In genomic region chr19:54616840-54617560, GRCh38 we compare ENCODE assay signal across 9 cellular contexts. TPM values are rescaled to one million over a fixed set of nuclear protein-coding genes. Genes with fewer than 3 reads are reported as not detected.
DNase-seq lines count a peak whose midpoint lies in the region; ATAC-seq, FAIRE-seq and TF ChIP-seq lines count a peak whose summit lies in the region.
"Had no signal": no experiment of that assay in that cellular context is flagged by ENCODE, and none has a peak within 500 bp of the region (broad histone marks: within the 10 kb centered on the region; RNA-seq: fewer than 3 reads in every experiment).

No MANE protein-coding gene starts in this region.

- H3K9me3 Mint-ChIP-seq in CD8-positive, alpha-beta memory T cell, result peaks cover 0 to 5% (median 2%) of the 10 kb centered on the region in 5 donors

- H3K4me3 ChIP-seq in CD8-positive, alpha-beta memory T cell (ENCODE audit: low read length), result no peak overlapping the region
- H3K4me3 ChIP-seq in Peyer's patch, result peak overlapping the region in 3 of 4 donors; percentile 7 to 20 (median 17)
- no peak overlapping the region for H3K4me3 ChIP-seq in small intestine (ENCODE audit: low read depth in 1 of 2, low read length in 2 of 2)
- no peak overlapping the region for H3K4me3 ChIP-seq in effector memory CD4-positive, alpha-beta T cell (ENCODE audit: insufficient read depth, low read depth, low read length, poor library complexity, severe bottlenecking)

- H3K4me1 Mint-ChIP-seq in CD8-positive, alpha-beta memory T cell, result peaks cover 0 to 1% (median 0%) of the 10 kb centered on the region in 3 donors

- CTCF ChIA-PET in CD8-positive, alpha-beta memory T cell (lab: Charles Lee), result no interaction called here

- no peak for DNase-seq in CD8-positive, alpha-beta memory T cell
- DNase-seq in Peyer's patch (peak in 2 of 3 donors; percentile 40 to 61), small intestine (no peak), foreskin melanocyte (no peak), posterior vena cava (ENCODE audit: low spot score) (no peak)
- no peak for DNase-seq in effector memory CD4-positive, alpha-beta T cell

- no peaks in the 10 kb centered on the region for H3K36me3 ChIP-seq in CD8-positive, alpha-beta memory T cell (ENCODE audit: insufficient read depth, low read length)
- H3K36me3 ChIP-seq in Peyer's patch (no peaks in the 10 kb centered on the region), small intestine (ENCODE audit: control insufficient read depth in 2 of 2, insufficient read depth in 2 of 2, low read length in 2 of 2) (no peaks in the 10 kb centered on the region)
- H3K36me3 ChIP-seq in effector memory CD4-positive, alpha-beta T cell (ENCODE audit: control insufficient read depth, insufficient read depth, low read length), result no peaks in the 10 kb centered on the region

- intact Hi-C loops in posterior vena cava (cut with DNase I), result no loop called here

- FAIRE-seq in small intestine (lab: Jason Lieb, UNC), result no peak

- no peak for TF ChIP-seq CTCF in Peyer's patch (IDR thresholded peaks at IDR 0.05)

- peaks cover 2 to 5% of the 10 kb centered on the region in 2 donors for H3K27me3 Mint-ChIP-seq in CD8-positive, alpha-beta memory T cell

- POLR2A ChIA-PET in CD8-positive, alpha-beta memory T cell (lab: Charles Lee), result interaction anchor here (0.7 kb wide), 1 partner anchor 52 kb away, joined by 8 read pairs; no protein-coding TSS in a partner anchor

- 42 to 63% (median 57%) methylated on average over 5 of the region's 5 CpGs for WGBS in small intestine, 3 donors

- H3K4me1 ChIP-seq in CD8-positive, alpha-beta memory T cell (ENCODE audit: insufficient read depth, low read length), result no peaks in the 10 kb centered on the region
- H3K4me1 ChIP-seq in Peyer's patch (peaks cover 0 to 5% (median 0%) of the 10 kb centered on the region in 4 donors), small intestine (ENCODE audit: control insufficient read depth in 2 of 2, insufficient read depth in 1 of 2, low read depth in 1 of 2, low read length in 1 of 2) (no peaks in the 10 kb centered on the region)
- no peaks in the 10 kb centered on the region for H3K4me1 ChIP-seq in effector memory CD4-positive, alpha-beta T cell (ENCODE audit: control insufficient read depth, insufficient read depth, low read length, poor library complexity, severe bottlenecking)

- H3K27ac ChIP-seq in CD8-positive, alpha-beta memory T cell (ENCODE audit: low read depth, low read length), result no peak overlapping the region
- H3K27ac ChIP-seq in Peyer's patch (peak overlapping the region in 2 of 4 donors; percentile 55 to 61), small intestine (ENCODE audit: low read depth in 1 of 2, low read length in 1 of 2) (peak overlapping the region in 1 of 2 donors; percentile 78)
- H3K27ac ChIP-seq in effector memory CD4-positive, alpha-beta T cell (ENCODE audit: insufficient read depth, low read length, poor library complexity, severe bottlenecking), result no peak overlapping the region

- peak overlapping the region in 6 of 8 donors; percentile 25 to 75 (median 57) for H3K27ac Mint-ChIP-seq in CD8-positive, alpha-beta memory T cell

- H3K27me3 ChIP-seq in CD8-positive, alpha-beta memory T cell (ENCODE audit: insufficient read depth, low read length, poor library complexity, severe bottlenecking), result no peaks in the 10 kb centered on the region
- H3K27me3 ChIP-seq in Peyer's patch (no peaks in the 10 kb centered on the region), small intestine (ENCODE audit: control insufficient read depth in 2 of 2, insufficient read depth in 2 of 2, low read length in 2 of 2) (no peaks in the 10 kb centered on the region)
- H3K27me3 ChIP-seq in effector memory CD4-positive, alpha-beta T cell (replicated peaks; ENCODE audit: control insufficient read depth, insufficient read depth, low read length, poor library complexity, severe bottlenecking), result no peaks in the 10 kb centered on the region

- no peaks in the 10 kb centered on the region for H3K9me3 ChIP-seq in CD8-positive, alpha-beta memory T cell (ENCODE audit: low read length)
- H3K9me3 ChIP-seq in Peyer's patch, result no peaks in the 10 kb centered on the region
- no peaks in the 10 kb centered on the region for H3K9me3 ChIP-seq in small intestine (ENCODE audit: control insufficient read depth, low read depth)
- no peaks in the 10 kb centered on the region for H3K9me3 ChIP-seq in effector memory CD4-positive, alpha-beta T cell (ENCODE audit: control insufficient read depth, low read length)

- peak overlapping the region in 5 of 7 donors; percentile 64 to 91 (median 73) for H3K4me3 Mint-ChIP-seq in CD8-positive, alpha-beta memory T cell

- ATAC-seq in GM19035 (IDR thresholded peaks at IDR 0.05; ENCODE audit: unreplicated experiment) (peak; percentile 84), HG02870 (IDR thresholded peaks at IDR 0.05; ENCODE audit: unreplicated experiment) (peak; percentile 85)
- ATAC-seq: naive thymus-derived CD8-positive, alpha-beta T cell had no signal

- no peaks in the 10 kb centered on the region for H3K36me3 Mint-ChIP-seq in CD8-positive, alpha-beta memory T cell
- H3K36me3 Mint-ChIP-seq: naive thymus-derived CD8-positive, alpha-beta T cell had no signal

- TF ChIP-seq POLR2A in Peyer's patch (IDR thresholded peaks at IDR 0.05), result no peak

RNA-seq across cellular contexts. Expression of gene LILRB1, which starts 13.3 kb away (rescaled TPM):
- total RNA-seq in CD8-positive, alpha-beta memory T cell, result 1 to 10 TPM; 1.0 to 1.3 TPM
- 3.9 TPM for polyA plus RNA-seq in CD8-positive, alpha-beta memory T cell
- total RNA-seq in Peyer's patch (10 to 100 TPM in 1 of 4 donors, 1 to 10 TPM in 3; 1.3 to 30.5 (median 3.5) TPM), posterior vena cava (1 to 10 TPM; 4.7 to 8.2 TPM)
- polyA plus RNA-seq in small intestine, result 1 to 10 TPM in 1 of 3 donors, under 1 TPM in 2; 0.45 to 2.8 (median 0.81) TPM

RNA-seq across cellular contexts. Expression of gene LILRA1, which starts 23.6 kb away (rescaled TPM):
- not detected for total RNA-seq in CD8-positive, alpha-beta memory T cell
- not detected for polyA plus RNA-seq in CD8-positive, alpha-beta memory T cell
- total RNA-seq in Peyer's patch, result not detected
- under 1 TPM; 0.22 to 0.54 (median 0.30) TPM for polyA plus RNA-seq in small intestine
- 1 to 10 TPM; 1.7 to 1.8 TPM for total RNA-seq in posterior vena cava
- total RNA-seq: naive thymus-derived CD8-positive, alpha-beta T cell had no signal

RNA-seq across cellular contexts. Expression of gene LILRA2, which starts 43.4 kb away (rescaled TPM):
- total RNA-seq in CD8-positive, alpha-beta memory T cell, result not detected
- polyA plus RNA-seq in CD8-positive, alpha-beta memory T cell, result not detected
- total RNA-seq in Peyer's patch (1 to 10 TPM in 1 of 4 donors, under 1 TPM in 1, not detected in 2; 0.80 to 1.7 TPM), posterior vena cava (1 to 10 TPM; 2.8 to 6.6 TPM)
- 1 to 10 TPM in 2 of 3 donors, not detected in 1; 1.1 TPM for polyA plus RNA-seq in small intestine

RNA-seq across cellular contexts. Expression of gene LILRB4, which starts 45.8 kb away (rescaled TPM):
- total RNA-seq in CD8-positive, alpha-beta memory T cell, result under 1 TPM; 0.44 to 0.69 TPM
- not detected for polyA plus RNA-seq in CD8-positive, alpha-beta memory T cell
- 1 to 10 TPM in 2 of 4 donors, under 1 TPM in 1, not detected in 1; 0.53 to 2.8 (median 2.6) TPM for total RNA-seq in Peyer's patch
- 1 to 10 TPM; 1.1 to 4.6 (median 4.1) TPM for polyA plus RNA-seq in small intestine
- 1 to 10 TPM; 2.7 to 8.7 TPM for total RNA-seq in posterior vena cava
- polyA plus RNA-seq: naive thymus-derived CD8-positive, alpha-beta T cell had no signal

Comparison
In these comparisons a context has a peak if more than half of its experiments do, and no peak if none do; other contexts are left out.
1. DNase-seq: peak in Peyer's patch (2 of 3); none in CD8-positive, alpha-beta memory T cell (0 of 5), small intestine (single experiment), foreskin melanocyte (single experiment), effector memory CD4-positive, alpha-beta T cell (0 of 3) and posterior vena cava (single experiment).
2. H3K4me3 ChIP-seq: peak in Peyer's patch (3 of 4); none in CD8-positive, alpha-beta memory T cell (single experiment), small intestine (0 of 2) and effector memory CD4-positive, alpha-beta T cell (single experiment).